In genomic region chr10:11919271-11919670, GRCh38 we compare ENCODE assay signal across 26 cellular contexts.
"Had no signal": no experiment of that assay in that cellular context is flagged by ENCODE, and none has a peak within 500 bp of the region (broad histone marks: within the 10 kb centered on the region; RNA-seq: fewer than 3 reads in every experiment).

No MANE protein-coding gene starts in this region.

- H3K27me3 Mint-ChIP-seq: stimulated activated naive B cell treated with anti-CD40 and anti-IgM and Interleukin-4, amounts not matched to agents 10 μg/mL and 1 μg/mL and 100 μg/mL, for 72 hours; stimulated activated naive CD8-positive, alpha-beta T cell treated with anti-CD3 and anti-CD28 coated beads, Interleukin-15, Interleukin-2, amounts not matched to agents 100 ng/mL and 50 ng/mL, for 24 hours had no signal

- H3K27me3 ChIP-seq: esophagus muscularis mucosa, foreskin keratinocyte, gastroesophageal sphincter, heart left ventricle, hepatocyte, left lung, ovary, sigmoid colon, tibial nerve, upper lobe of right lung, uterus had no signal

- H3K4me1 Mint-ChIP-seq: natural killer cell; stimulated activated naive B cell treated with anti-CD40 and anti-IgM and Interleukin-4, amounts not matched to agents 10 μg/mL and 1 μg/mL and 100 μg/mL, for 72 hours had no signal

- H3K9me3 ChIP-seq: esophagus muscularis mucosa, gastroesophageal sphincter, heart left ventricle, left lung, ovary, psoas muscle, sigmoid colon, thoracic aorta, tibial nerve, upper lobe of right lung, uterus had no signal

- H2AFZ ChIP-seq: hepatocyte had no signal

- H3K4me3 Mint-ChIP-seq: natural killer cell; stimulated activated naive B cell treated with anti-CD40 and anti-IgM and Interleukin-4, amounts not matched to agents 10 μg/mL and 1 μg/mL and 100 μg/mL, for 72 hours; stimulated activated naive CD8-positive, alpha-beta T cell treated with anti-CD3 and anti-CD28 coated beads, Interleukin-15, Interleukin-2, amounts not matched to agents 100 ng/mL and 50 ng/mL, for 24 hours had no signal

- DNase-seq: dermis blood vessel endothelial cell; effector memory CD4-positive, alpha-beta T cell; foreskin keratinocyte; heart left ventricle; left cardiac atrium; left lung; mesendoderm; natural killer cell; occipital lobe; ovary; posterior cingulate gyrus; psoas muscle; right cardiac atrium; sigmoid colon; stimulated activated CD4-positive, alpha-beta T cell treated with anti-CD3 and anti-CD28 coated beads, Interleukin-2, amount 100 ng/mL, for 24 hours; stimulated activated CD4-positive, alpha-beta T cell treated with anti-CD3 and anti-CD28 coated beads, Interleukin-4, amount 100 ng/mL, for 24 hours; stimulated activated naive B cell treated with anti-CD40 and anti-IgM and Interleukin-4, amounts not matched to agents 10 μg/mL and 1 μg/mL and 100 μg/mL, for 72 hours; upper lobe of right lung; uterus had no signal

- H3K4me1 ChIP-seq: esophagus muscularis mucosa, foreskin keratinocyte, gastroesophageal sphincter, heart left ventricle, left lung, psoas muscle, sigmoid colon, tibial nerve, upper lobe of right lung, uterus had no signal

- H3K4me2 ChIP-seq: hepatocyte had no signal

- H3K9me3 Mint-ChIP-seq: natural killer cell; stimulated activated naive B cell treated with anti-CD40 and anti-IgM and Interleukin-4, amounts not matched to agents 10 μg/mL and 1 μg/mL and 100 μg/mL, for 72 hours; stimulated activated naive CD8-positive, alpha-beta T cell treated with anti-CD3 and anti-CD28 coated beads, Interleukin-15, Interleukin-2, amounts not matched to agents 100 ng/mL and 50 ng/mL, for 24 hours had no signal

- H3K79me2 ChIP-seq: hepatocyte had no signal

- ATAC-seq: foreskin keratinocyte; gastroesophageal sphincter; heart left ventricle; left cardiac atrium; left lung; natural killer cell; psoas muscle; right cardiac atrium; stimulated activated naive B cell treated with anti-CD40 and anti-IgM and Interleukin-4, amounts not matched to agents 10 μg/mL and 1 μg/mL and 100 μg/mL, for 72 hours; upper lobe of right lung had no signal

- H3K27ac ChIP-seq: coronary artery, esophagus muscularis mucosa, foreskin keratinocyte, gastroesophageal sphincter, heart left ventricle, hepatocyte, left lung, ovary, psoas muscle, sigmoid colon, thoracic aorta, tibial nerve, upper lobe of right lung, uterus had no signal

- H3K27ac Mint-ChIP-seq: stimulated activated naive CD8-positive, alpha-beta T cell treated with anti-CD3 and anti-CD28 coated beads, Interleukin-15, Interleukin-2, amounts not matched to agents 100 ng/mL and 50 ng/mL, for 24 hours had no signal
